In the genomic region with DNA sequence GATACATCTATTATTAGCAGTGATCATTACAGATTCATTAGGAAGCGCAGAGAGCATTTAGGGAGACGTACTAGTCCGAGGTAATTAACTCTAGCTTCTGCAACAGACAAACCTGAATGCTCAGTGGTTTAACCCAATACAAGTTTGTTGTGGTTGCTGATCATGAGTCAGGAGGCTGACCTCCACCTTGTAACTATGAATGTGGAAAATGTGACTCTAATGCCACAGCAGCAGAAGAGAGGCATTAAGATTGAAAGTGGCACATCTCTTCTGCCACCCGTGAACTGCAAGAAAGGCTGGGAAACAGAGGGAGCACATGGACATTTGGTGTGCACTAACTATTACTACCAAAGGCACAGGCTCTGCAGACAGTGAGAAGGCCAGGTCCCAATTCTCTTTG, we compare ENCODE assay signal across 26 cellular contexts.
DNase-seq lines count a peak whose midpoint lies in the region; ATAC-seq, FAIRE-seq and TF ChIP-seq lines count a peak whose summit lies in the region.
"Had no signal": no experiment of that assay in that cellular context is flagged by ENCODE, and none has a peak within 500 bp of the region (broad histone marks: within the 10 kb centered on the region; RNA-seq: fewer than 3 reads in every experiment).

No MANE protein-coding gene starts in this region.

- TF ChIP-seq POLR2A in adrenal gland (IDR thresholded peaks at IDR 0.05) (no peak), H54 (IDR thresholded peaks at IDR 0.05; ENCODE audit: low read depth, low read length) (no peak)

- no peaks in the 10 kb centered on the region for H3K9me2 ChIP-seq in GM23248 (ENCODE audit: insufficient read depth)

- no peak for TF ChIP-seq CTCF in adrenal gland (IDR thresholded peaks at IDR 0.05)

- no peaks in the 10 kb centered on the region for H4K20me1 ChIP-seq in GM23248 (ENCODE audit: insufficient read depth)

- no peaks in the 10 kb centered on the region for H3K36me3 ChIP-seq in GM23248 (ENCODE audit: low read depth)
- no peaks in the 10 kb centered on the region for H3K36me3 ChIP-seq in adrenal gland (replicated peaks in 1 of 2)
- H3K36me3 ChIP-seq: ascending aorta, gastrocnemius medialis, HAP-1, neural progenitor cell, tibial artery had no signal

- no peak overlapping the region for H2AFZ ChIP-seq in GM23248
- H2AFZ ChIP-seq: neural progenitor cell had no signal

- H3K9me3 ChIP-seq in GM23248 (ENCODE audit: low read depth) (no peaks in the 10 kb centered on the region), adrenal gland (replicated peaks in 1 of 3) (no peaks in the 10 kb centered on the region)
- H3K9me3 ChIP-seq: ascending aorta, gastrocnemius medialis, HAP-1, mucosa of descending colon, tibial artery had no signal

- H3K4me2 ChIP-seq in GM23248 (ENCODE audit: unreplicated experiment): no peak overlapping the region
- H3K4me2 ChIP-seq: neural progenitor cell had no signal

- in situ Hi-C loops in GM23248 (cut with MboI): no loop called here

- no peak for FAIRE-seq in H54 (lab: Jason Lieb, UNC)
- FAIRE-seq: GM19239, K562 had no signal

- H3K4me1 ChIP-seq in GM23248 (ENCODE audit: insufficient read depth): peaks cover 19% of the 10 kb centered on the region
- peaks cover 0 to 18% of the 10 kb centered on the region in 2 donors for H3K4me1 ChIP-seq in adrenal gland (replicated peaks in 1 of 2)
- H3K4me1 ChIP-seq: ascending aorta, gastrocnemius medialis, neural progenitor cell had no signal

- no peaks in the 10 kb centered on the region for H3K79me2 ChIP-seq in GM23248 (ENCODE audit: insufficient read depth)

- peaks cover 21% of the 10 kb centered on the region for H3F3A ChIP-seq in GM23248 (ENCODE audit: insufficient read depth)

- DNase-seq in AG08396 (ENCODE audit: low spot score) (peak; percentile 24), GM23248 (peak; percentile 78), adrenal gland (peak in 4 of 7 donors; percentile 19 to 57 (median 31)), kidney glomerular epithelial cell (lab: John Stamatoyannopoulos, UW) (peak; percentile 12), NCI-H526 treated with DMSO at 0.1 percent for 48 hours (lab: John Stamatoyannopoulos, UW) (no peak), H54 (ENCODE audit: insufficient read length, low spot score) (no peak), activated gamma-delta T cell (lab: John Stamatoyannopoulos, UW) (no peak)
- DNase-seq: activated CD4-positive, CD25-positive, alpha-beta regulatory T cell; activated effector memory CD4-positive, alpha-beta T cell treated with Interleukin-2 at 50 U/mL for 16 hours; COR-L47; gastrocnemius medialis; mucosa of descending colon; NCI-H1092 treated with DMSO at 0.1 percent for 48 hours; NCI-H2107; NCI-H524; retina; SIG-M5; tibial artery had no signal

- H3K27ac ChIP-seq in GM23248: no peak overlapping the region
- H3K27ac ChIP-seq in adrenal gland: peak overlapping the region in 2 of 5 donors; percentile 17 to 54
- H3K27ac ChIP-seq: ascending aorta, coronary artery, gastrocnemius medialis, neural progenitor cell, tibial artery had no signal

- no peak for ATAC-seq in GM21529 (IDR thresholded peaks at IDR 0.05; ENCODE audit: unreplicated experiment)
- ATAC-seq: gastrocnemius medialis; K562; mucosa of descending colon; stimulated activated memory B cell treated with anti-CD40 and anti-IgM and Interleukin-4, amounts not matched to agents 10 μg/mL and 1 μg/mL and 100 μg/mL, for 72 hours had no signal

- H3K4me3 ChIP-seq in GM23248: no peak overlapping the region
- H3K4me3 ChIP-seq in adrenal gland: no peak overlapping the region
- H3K4me3 ChIP-seq: ascending aorta, coronary artery, gastrocnemius medialis, HAP-1, K562, mucosa of descending colon, neural progenitor cell, tibial artery had no signal

- 75 to 83% methylated on average over 4 of the region's 4 CpGs for WGBS in GM23248 (ENCODE audit: low coverage in 1 of 2, low lambda C conversion rate in 2 of 2, missing lambda C conversion rate in 2 of 2), 2 experiments
- WGBS in adrenal gland, 4 donors: 53 to 83% (median 77%) methylated on average over 4 of the region's 4 CpGs

- H3K27me3 ChIP-seq in GM23248 (replicated peaks; ENCODE audit: insufficient read depth): no peaks in the 10 kb centered on the region
- no peaks in the 10 kb centered on the region for H3K27me3 ChIP-seq in adrenal gland
- H3K27me3 ChIP-seq: ascending aorta, gastrocnemius medialis, neural progenitor cell, tibial artery had no signal

- H3K9ac ChIP-seq in GM23248: no peak overlapping the region
- H3K9ac ChIP-seq: neural progenitor cell had no signal

- intact Hi-C loops in adrenal gland (cut with DNase I): no loop called here

Comparison
In these comparisons a context has a peak if more than half of its experiments do, and no peak if none do; other contexts are left out.
1. DNase-seq: peak in AG08396 (single experiment), GM23248 (single experiment), adrenal gland (4 of 7) and kidney glomerular epithelial cell (single experiment); none in NCI-H526 treated with DMSO at 0.1 percent for 48 hours (single experiment), H54 (single experiment) and activated gamma-delta T cell (single experiment).